9 cellular contexts compared by ENCODE assay signal in the genomic region with DNA sequence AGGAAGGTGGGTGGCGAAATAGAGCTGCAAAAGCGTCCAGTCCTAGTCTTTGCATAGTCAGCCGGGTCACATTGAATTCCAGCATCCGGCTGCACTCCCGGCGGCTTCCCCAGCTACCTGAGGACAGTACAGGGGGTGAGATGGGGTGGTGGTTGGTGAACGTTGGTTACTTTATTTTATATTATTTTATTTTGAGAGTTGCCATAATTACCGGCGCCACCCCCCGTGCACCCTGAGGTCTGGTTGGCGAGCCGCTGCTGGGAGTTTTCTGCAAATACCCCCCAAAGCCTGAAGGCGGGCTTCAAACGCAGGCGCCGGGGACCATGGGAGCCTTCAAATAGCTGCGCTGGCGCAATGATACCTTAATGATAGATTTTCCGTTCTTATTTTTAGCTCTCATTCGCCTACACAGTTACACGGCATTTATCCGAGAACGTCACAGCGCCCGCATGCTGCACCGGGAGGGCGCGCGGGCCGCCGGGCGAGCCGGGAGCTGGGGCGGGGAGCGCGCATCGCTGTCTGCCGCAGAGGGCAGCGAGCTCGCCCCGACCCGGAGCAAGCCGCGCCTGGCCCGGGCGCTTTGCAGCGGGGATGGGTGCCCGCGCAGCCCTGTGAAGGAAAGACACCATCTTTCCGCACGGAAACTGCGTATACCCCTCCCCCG. TPM values are rescaled to one million over a fixed set of nuclear protein-coding genes. Genes with fewer than 3 reads are reported as not detected.
DNase-seq lines count a peak whose midpoint lies in the region; ATAC-seq and TF ChIP-seq lines count a peak whose summit lies in the region.
"Had no signal": no experiment of that assay in that cellular context is flagged by ENCODE, and none has a peak within 500 bp of the region (broad histone marks: within the 10 kb centered on the region; RNA-seq: fewer than 3 reads in every experiment).

No MANE protein-coding gene starts in this region.

- peak overlapping the region; percentile 90 to 95 (median 91) for H3K4me3 Mint-ChIP-seq in brain
- H3K4me3 Mint-ChIP-seq in nephron progenitor cell, result peak overlapping the region; percentile 82
- H3K4me3 Mint-ChIP-seq: activated naive CD8-positive, alpha-beta T cell had no signal

- no peaks in the 10 kb centered on the region for H3K9me3 ChIP-seq in PC-9 (ENCODE audit: insufficient read depth, low read depth)

- no peak for ATAC-seq in GM19452 (IDR thresholded peaks at IDR 0.05; ENCODE audit: unreplicated experiment)
- ATAC-seq in GM19351 (IDR thresholded peaks at IDR 0.05; ENCODE audit: unreplicated experiment), result no peak

- TF ChIP-seq CTCF in brain (conservative IDR thresholded peaks at IDR 0.05) (no peak), nephron progenitor cell (IDR thresholded peaks at IDR 0.05) (no peak), PC-9 (conservative IDR thresholded peaks at IDR 0.05) (no peak)

- no peaks in the 10 kb centered on the region for H3K9me2 ChIP-seq in PC-9 (ENCODE audit: insufficient read depth)

- POLR2A ChIA-PET in PC-9 (lab: Charles Lee; ENCODE audit: unreplicated experiment), result no interaction called here

- H3K9me3 Mint-ChIP-seq in brain (peaks cover 0 to 9% (median 0%) of the 10 kb centered on the region in 5 experiments), nephron progenitor cell (no peaks in the 10 kb centered on the region)

- BruUV-seq in PC-9 (replicated peaks; lab: Mats Ljungman, UMichigan), result no TSS peak

- H3K4me1 Mint-ChIP-seq in brain (peaks cover 14% of the 10 kb centered on the region), nephron progenitor cell (peaks cover 20% of the 10 kb centered on the region)

- no peak overlapping the region for H3K27ac ChIP-seq in PC-9

- no peaks in the 10 kb centered on the region for H3K4me1 ChIP-seq in PC-9 (replicated peaks; ENCODE audit: insufficient read depth)

- H3K27me3 Mint-ChIP-seq in brain (peaks cover 81% of the 10 kb centered on the region), nephron progenitor cell (ENCODE audit: low read depth, poor library complexity) (peaks cover 100% of the 10 kb centered on the region)

- no peak overlapping the region for H3K4me2 ChIP-seq in PC-9

- H3K4me3 ChIP-seq in PC-9, result no peak overlapping the region

- DNase-seq in COR-L47 (lab: John Stamatoyannopoulos, UW) (peak; percentile 42), KBM-7 (peak; percentile 15), nephron progenitor cell (peak; percentile 59), PC-9 (no peak), NCI-H2196 treated with DMSO at 0.1 percent for 48 hours (lab: John Stamatoyannopoulos, UW; ENCODE audit: unreplicated experiment) (no peak)

- H3K36me3 Mint-ChIP-seq in brain, result no peaks in the 10 kb centered on the region
- no peaks in the 10 kb centered on the region for H3K36me3 Mint-ChIP-seq in nephron progenitor cell (ENCODE audit: low read depth)
- H3K36me3 Mint-ChIP-seq: activated naive CD8-positive, alpha-beta T cell had no signal

- peak overlapping the region in 2 of 5 experiments; percentile 91 to 96 for H3K27ac Mint-ChIP-seq in brain
- no peak overlapping the region for H3K27ac Mint-ChIP-seq in nephron progenitor cell
- H3K27ac Mint-ChIP-seq: activated naive CD8-positive, alpha-beta T cell had no signal

- no peaks in the 10 kb centered on the region for H3K36me3 ChIP-seq in PC-9 (ENCODE audit: low read depth)

- in situ Hi-C loops in KBM-7 (cut with MboI; ENCODE audit: low pct_unique_long_range_greater_than_20kb, low sequenced_read_pairs), result no loop called here

- intact Hi-C loops in PC-9 (cut with micrococcal nuclease; ENCODE audit: unreplicated experiment), result no loop called here

- H3K27me3 ChIP-seq in PC-9 (ENCODE audit: insufficient read depth, low read depth), result peaks cover 5% of the 10 kb centered on the region; the same call in 1 of the 2 replicates

- CTCF ChIA-PET in PC-9 (lab: Charles Lee), result no interaction called here

- no peaks in the 10 kb centered on the region for H3K79me2 ChIP-seq in PC-9 (ENCODE audit: low read depth)

- H2AFZ ChIP-seq in PC-9, result no peak overlapping the region

- H3F3A ChIP-seq in PC-9 (ENCODE audit: insufficient read depth, low read depth), result peaks cover 2% of the 10 kb centered on the region; the same call in 1 of the 2 replicates

- H4K20me1 ChIP-seq in PC-9 (ENCODE audit: insufficient read depth), result no peaks in the 10 kb centered on the region

RNA-seq across cellular contexts. Expression of a gene that starts 0.8 kb away (rescaled TPM):
- 9.4 TPM for polyA plus RNA-seq in brain (ENCODE audit: insufficient read depth, low read depth, low replicate concordance)
- total RNA-seq in PC-9 (2021), result 2.3 and 6.0 TPM in 2 replicates

Comparison
In these comparisons a context has a peak if more than half of its experiments do, and no peak if none do; other contexts are left out.
1. DNase-seq: peak in COR-L47 (single experiment), KBM-7 (single experiment) and nephron progenitor cell (single experiment); none in PC-9 (0 of 2) and NCI-H2196 treated with DMSO at 0.1 percent for 48 hours (single experiment).